In the genomic region with DNA sequence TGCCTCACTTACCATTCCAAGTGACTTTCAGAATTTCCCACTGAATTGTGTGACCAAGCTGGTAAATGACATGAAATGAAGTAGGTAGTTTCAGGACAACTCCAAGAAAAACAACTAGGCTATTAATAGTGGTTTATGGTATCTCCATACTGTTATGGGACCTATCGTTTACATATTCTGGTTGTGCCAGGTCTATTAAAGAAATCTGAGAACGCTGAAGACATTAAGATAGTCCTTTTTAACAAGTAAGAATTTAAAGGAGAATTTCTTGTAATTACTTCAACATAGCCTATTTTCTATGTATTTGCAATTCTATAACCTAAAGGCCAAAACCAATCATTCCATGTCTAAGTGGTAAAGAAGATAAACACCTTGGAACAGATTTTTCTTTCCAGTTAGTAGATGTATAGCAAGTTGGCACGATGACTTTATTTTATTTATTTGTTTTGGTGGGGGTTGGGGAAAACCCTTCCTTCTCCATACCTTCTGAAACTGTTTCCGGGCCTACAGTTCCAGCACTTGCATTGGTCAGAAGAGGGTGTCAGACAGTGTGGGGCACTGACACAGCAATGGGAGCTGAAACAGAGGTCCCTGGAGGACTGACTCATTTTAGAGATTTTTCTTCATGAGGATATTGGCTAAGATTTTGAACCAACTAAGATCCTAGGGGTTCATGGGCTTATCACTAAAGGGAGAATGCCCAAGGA, we compare ENCODE assay signal across 31 cellular contexts. TPM values are rescaled to one million over a fixed set of nuclear protein-coding genes. Genes with fewer than 3 reads are reported as not detected.
DNase-seq lines count a peak whose midpoint lies in the region; ATAC-seq and TF ChIP-seq lines count a peak whose summit lies in the region.
"Had no signal": no experiment of that assay in that cellular context is flagged by ENCODE, and none has a peak within 500 bp of the region (broad histone marks: within the 10 kb centered on the region; RNA-seq: fewer than 3 reads in every experiment).

No MANE protein-coding gene starts in this region.

- no peaks in the 10 kb centered on the region for H3K4me1 Mint-ChIP-seq in natural killer cell
- H3K4me1 Mint-ChIP-seq in nephron progenitor cell = no peaks in the 10 kb centered on the region
- H3K4me1 Mint-ChIP-seq: GM23338, immature natural killer cell, memory B cell had no signal

- H3K9me3 Mint-ChIP-seq in natural killer cell (peaks cover 0 to 3% of the 10 kb centered on the region in 2 donors), nephron progenitor cell (peaks cover 2% of the 10 kb centered on the region)
- H3K9me3 Mint-ChIP-seq: activated CD4-positive, alpha-beta memory T cell treated with anti-CD3 and anti-CD28 coated beads for 36 hours; activated T-helper 1 cell treated with anti-CD3 and anti-CD28 coated beads, Interleukin-12 subunit alpha, Interleukin-12 subunit beta, Interleukin-2, Interleukin-4 antibody, amounts not matched to agents 30 ng/mL and 10 ng/mL and 1 ng/mL, durations not matched to agents 14 hours and 24 hours and 36 hours; GM23338 had no signal

- H3K36me3 Mint-ChIP-seq in natural killer cell = no peaks in the 10 kb centered on the region
- no peaks in the 10 kb centered on the region for H3K36me3 Mint-ChIP-seq in nephron progenitor cell (ENCODE audit: low read depth)
- H3K36me3 Mint-ChIP-seq: activated CD4-positive, alpha-beta memory T cell treated with anti-CD3 and anti-CD28 coated beads for 36 hours; memory B cell had no signal

- TF ChIP-seq CTCF in fibroblast of mammary gland (conservative IDR thresholded peaks at IDR 0.05; ENCODE audit: control insufficient read depth, insufficient read depth, low read depth, low read length) (no peak), natural killer cell (IDR thresholded peaks at IDR 0.05) (no peak), nephron progenitor cell (IDR thresholded peaks at IDR 0.05) (no peak)

- intact Hi-C loops in natural killer cell (cut with micrococcal nuclease) = no loop called here

- ATAC-seq in natural killer cell (no peak), HG02588 (IDR thresholded peaks at IDR 0.05; ENCODE audit: unreplicated experiment) (no peak)
- ATAC-seq: body of pancreas, GM23338, sciatic nerve had no signal

- no peak overlapping the region for H3K4me3 ChIP-seq in fibroblast of mammary gland (ENCODE audit: control insufficient read depth, low read depth, low read length)
- H3K4me3 ChIP-seq in skeletal muscle cell (ENCODE audit: low read depth, low read length) = no peak overlapping the region
- H3K4me3 ChIP-seq: body of pancreas, dorsolateral prefrontal cortex, esophagus muscularis mucosa, GM23338, tibial artery, vagina had no signal

- H3K27ac Mint-ChIP-seq in natural killer cell (no peak overlapping the region), nephron progenitor cell (no peak overlapping the region)
- H3K27ac Mint-ChIP-seq: activated CD4-positive, alpha-beta memory T cell treated with anti-CD3 and anti-CD28 coated beads for 36 hours; activated T-helper 1 cell treated with anti-CD3 and anti-CD28 coated beads, Interleukin-12 subunit alpha, Interleukin-12 subunit beta, Interleukin-2, Interleukin-4 antibody, amounts not matched to agents 30 ng/mL and 10 ng/mL and 1 ng/mL, durations not matched to agents 14 hours and 24 hours and 36 hours; GM23338; immature natural killer cell; memory B cell had no signal

- peak; percentile 45 for DNase-seq in EH (ENCODE audit: low read depth)
- DNase-seq in LHCN-M2 (ENCODE audit: low read depth) = peak; percentile 61
- peak; percentile 82 for DNase-seq in fibroblast of mammary gland (ENCODE audit: low read depth)
- peak; percentile 62 for DNase-seq in skeletal muscle cell (ENCODE audit: low read depth)
- no peak for DNase-seq in natural killer cell
- DNase-seq in nephron progenitor cell = no peak
- DNase-seq: activated CD4-positive, alpha-beta memory T cell treated with anti-CD3 and anti-CD28 coated beads for 36 hours; activated CD4-positive, alpha-beta T cell treated with anti-CD3 and anti-CD28 coated beads for 1 hour; activated CD8-positive, alpha-beta memory T cell treated with anti-CD3 and anti-CD28 coated beads, Interleukin-2, amount 50 U/mL, for 48 hours; activated naive CD4-positive, alpha-beta T cell treated with Interleukin-2 at 50 U/mL for 16 hours; body of pancreas; C1 segment of cervical spinal cord; Caco-2; cerebellar nuclear complex; DMS79; dorsolateral prefrontal cortex; immature natural killer cell; NCI-H1092 treated with DMSO at 0.1 percent for 48 hours; NCI-H187; NCI-H524 treated with DMSO at 0.1 percent for 48 hours; Right ventricle myocardium superior; stimulated activated CD4-positive, alpha-beta T cell treated with anti-CD3 and anti-CD28 coated beads, Interleukin-4, amount 100 ng/mL, for 1 hour; T-helper 2 cell; tibial artery had no signal

- peaks cover 10 to 21% of the 10 kb centered on the region in 2 donors for H3K27me3 Mint-ChIP-seq in natural killer cell (ENCODE audit: low read depth in 2 of 2)
- H3K27me3 Mint-ChIP-seq in nephron progenitor cell (ENCODE audit: low read depth, poor library complexity) = peaks cover 23% of the 10 kb centered on the region

- no peak overlapping the region for H3K4me3 Mint-ChIP-seq in natural killer cell
- no peak overlapping the region for H3K4me3 Mint-ChIP-seq in nephron progenitor cell
- H3K4me3 Mint-ChIP-seq: activated CD4-positive, alpha-beta memory T cell treated with anti-CD3 and anti-CD28 coated beads for 36 hours; activated T-helper 1 cell treated with anti-CD3 and anti-CD28 coated beads, Interleukin-12 subunit alpha, Interleukin-12 subunit beta, Interleukin-2, Interleukin-4 antibody, amounts not matched to agents 30 ng/mL and 10 ng/mL and 1 ng/mL, durations not matched to agents 14 hours and 24 hours and 36 hours; GM23338; immature natural killer cell; memory B cell had no signal

RNA-seq across cellular contexts. Expression of a gene that starts 7.6 kb away (rescaled TPM):
- total RNA-seq in LHCN-M2 (2014; rRNA removed) (2.8 and 2.9 TPM in 2 replicates), natural killer cell (under 1 TPM in 1 of 3 donors, not detected in 2; 0.31 TPM)
- polyA plus RNA-seq in LHCN-M2 (2012) = 12.3 TPM
- total RNA-seq: activated CD4-positive, alpha-beta memory T cell treated with anti-CD3 and anti-CD28 coated beads for 36 hours had no signal
- polyA plus RNA-seq: GM23338, immature natural killer cell had no signal

Comparison
In these comparisons a context has a peak if more than half of its experiments do, and no peak if none do; other contexts are left out.
1. DNase-seq: peak in EH (single experiment), LHCN-M2 (single experiment), fibroblast of mammary gland (single experiment) and skeletal muscle cell (single experiment); none in natural killer cell (single experiment) and nephron progenitor cell (single experiment).